In genomic region chr3:49867871-49868321, GRCh38 we compare ENCODE assay signal across 1 cellular context.
TF ChIP-seq lines count a peak whose summit lies in the region.

No MANE protein-coding gene starts in this region.

TF ChIP-seq in GM12878, 131 proteins besides CTCF, POLR2A, EP300 and RAD21:
- TF ChIP-seq REST (IDR thresholded peaks at IDR 0.05; ENCODE audit: low read depth, low read length) (peak; percentile 94), KAT2A (conservative IDR thresholded peaks at IDR 0.05; ENCODE audit: control insufficient read depth, low read depth, low read length) (no peak)
